In the genomic region with DNA sequence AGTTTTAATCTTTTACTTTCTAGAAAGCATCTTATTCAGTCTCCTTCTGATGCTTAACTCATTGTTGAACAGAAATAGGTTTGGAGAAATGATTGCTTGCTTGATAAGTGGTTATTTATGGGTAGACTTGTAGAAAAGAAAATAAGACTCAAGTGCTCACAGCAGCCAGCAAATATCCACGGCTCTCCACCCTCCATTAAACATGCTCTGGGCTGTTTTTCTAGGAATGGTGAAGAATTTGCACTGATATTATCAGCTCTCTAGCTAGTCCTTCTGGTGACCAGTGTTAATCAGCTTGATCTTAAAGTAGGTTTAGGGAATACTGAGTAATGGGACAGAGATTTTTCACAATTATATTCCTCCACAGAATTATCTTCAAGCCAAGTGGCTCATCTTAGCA, we compare ENCODE assay signal across 16 cellular contexts.
A peak's percentile ranks its signal among the peaks of the same experiment; 100 is the strongest.
DNase-seq lines count a peak whose midpoint lies in the region; ATAC-seq and TF ChIP-seq lines count a peak whose summit lies in the region.
"Had no signal": no experiment of that assay in that cellular context is flagged by ENCODE, and none has a peak within 500 bp of the region (broad histone marks: within the 10 kb centered on the region; RNA-seq: fewer than 3 reads in every experiment).

No MANE protein-coding gene starts in this region.

- H3F3A ChIP-seq in GM23248 (ENCODE audit: insufficient read depth) = no peaks in the 10 kb centered on the region; the same call in 1 of the 2 replicates

- no peaks in the 10 kb centered on the region for H4K20me1 ChIP-seq in GM23248 (ENCODE audit: insufficient read depth)

- no peak overlapping the region for H2AK5ac ChIP-seq in mesendoderm (ENCODE audit: low read length)

- 0 out of 2 replicates have a peak, but pooled peaks cover 10% of the 10 kb centered on the region for H3K4me1 ChIP-seq in GM23248 (ENCODE audit: insufficient read depth)
- peaks cover 31% of the 10 kb centered on the region for H3K4me1 ChIP-seq in RWPE2 (ENCODE audit: insufficient read depth, poor library complexity, severe bottlenecking)
- H3K4me1 ChIP-seq in mesendoderm (ENCODE audit: control insufficient read depth, low read depth, low read length) = peaks cover 2% of the 10 kb centered on the region
- H3K4me1 ChIP-seq: HAP-1 had no signal

- in situ Hi-C loops in GM23248 (cut with MboI) = no loop called here

- 11 to 16% methylated on average over 1 of the region's 1 CpG for WGBS in GM23248 (ENCODE audit: low coverage in 1 of 2, low lambda C conversion rate in 2 of 2, missing lambda C conversion rate in 2 of 2), 2 experiments
- no CpG with 5 or more reads among the region's 1 CpG for WGBS in mesendoderm (ENCODE audit: extremely low coverage, insufficient coverage, low lambda C conversion rate)

- no peak overlapping the region for H2BK15ac ChIP-seq in mesendoderm (replicated peaks; ENCODE audit: low read depth)

- H3K4me3 ChIP-seq in GM23248 = no peak overlapping the region
- H3K4me3 ChIP-seq in RWPE2 (ENCODE audit: severe bottlenecking) = no peak overlapping the region
- H3K4me3 ChIP-seq in mesendoderm (ENCODE audit: low read length) = no peak overlapping the region
- H3K4me3 ChIP-seq: HAP-1, K562, SJCRH30 had no signal

- no peak overlapping the region for H3K18ac ChIP-seq in mesendoderm (ENCODE audit: low read length)

- no peaks in the 10 kb centered on the region for H3K79me1 ChIP-seq in mesendoderm (ENCODE audit: low read length)

- H3K36me3 ChIP-seq in GM23248 (ENCODE audit: low read depth) = no peaks in the 10 kb centered on the region
- no peaks in the 10 kb centered on the region for H3K36me3 ChIP-seq in RWPE2 (ENCODE audit: low read depth)
- H3K36me3 ChIP-seq in mesendoderm (ENCODE audit: control insufficient read depth, insufficient read depth, low read length) = no peaks in the 10 kb centered on the region
- H3K36me3 ChIP-seq: HAP-1, SJCRH30 had no signal

- no peak overlapping the region for H3K9ac ChIP-seq in GM23248
- H3K9ac ChIP-seq in mesendoderm (ENCODE audit: low read length) = no peak overlapping the region

- H2AFZ ChIP-seq in GM23248 = peak overlapping the region; percentile 26; the same call in 1 of the 2 replicates

- no peak overlapping the region for H3K4ac ChIP-seq in mesendoderm (ENCODE audit: low read depth, low read length)

- no peak overlapping the region for H4K5ac ChIP-seq in mesendoderm (ENCODE audit: low read length)

- no peak overlapping the region for H4K8ac ChIP-seq in mesendoderm (ENCODE audit: low read depth, low read length)

- no peak overlapping the region for H3K56ac ChIP-seq in mesendoderm (ENCODE audit: low read length)

- no peaks in the 10 kb centered on the region for H3K9me2 ChIP-seq in GM23248 (ENCODE audit: insufficient read depth)

- no peak for TF ChIP-seq CTCF in RWPE2 (IDR thresholded peaks at IDR 0.05; ENCODE audit: poor library complexity, severe bottlenecking)

- H3K27me3 ChIP-seq in GM23248 (replicated peaks; ENCODE audit: insufficient read depth) (no peaks in the 10 kb centered on the region), RWPE2 (ENCODE audit: insufficient read depth, poor library complexity, severe bottlenecking) (no peaks in the 10 kb centered on the region), mesendoderm (ENCODE audit: insufficient read depth, low read length, poor library complexity) (no peaks in the 10 kb centered on the region)
- H3K27me3 ChIP-seq: SJCRH30 had no signal

- no peak for ATAC-seq in RWPE2 (ENCODE audit: low read depth)
- ATAC-seq in HG02852 (IDR thresholded peaks at IDR 0.05; ENCODE audit: unreplicated experiment) = no peak
- ATAC-seq: K562 had no signal

- H2BK5ac ChIP-seq in mesendoderm (ENCODE audit: low read length) = no peak overlapping the region

- no peak overlapping the region for H2BK120ac ChIP-seq in mesendoderm (ENCODE audit: low read depth, low read length)

- DNase-seq in GM23248 (no peak), RWPE2 (ENCODE audit: low spot score) (no peak), mesendoderm (peak; percentile 54), substantia nigra (lab: John Stamatoyannopoulos, UW) (no peak), OCI-M2 (lab: John Stamatoyannopoulos, UW; ENCODE audit: unreplicated experiment) (no peak), NCI-H146 treated with DMSO at 0.1 percent for 48 hours (lab: John Stamatoyannopoulos, UW; ENCODE audit: unreplicated experiment) (no peak)
- DNase-seq: DMS153, NCI-H1436 treated with DMSO at 0.1 percent for 48 hours, NCI-H345, NCI-H526 treated with DMSO at 0.1 percent for 48 hours, SJCRH30 had no signal

- H3K27ac ChIP-seq in GM23248 (no peak overlapping the region), RWPE2 (ENCODE audit: poor library complexity, severe bottlenecking) (peak overlapping the region; percentile 30), mesendoderm (ENCODE audit: low read depth, low read length) (no peak overlapping the region), substantia nigra (ENCODE audit: low read depth, low read length, poor library complexity, severe bottlenecking) (peak overlapping the region; percentile 20)
- H3K27ac ChIP-seq: C4-2B, RWPE1, SJCRH30 had no signal

- H3K23ac ChIP-seq in mesendoderm (ENCODE audit: low read length) = no peak overlapping the region

- H3K9me3 ChIP-seq in GM23248 (ENCODE audit: low read depth) (no peaks in the 10 kb centered on the region), RWPE2 (ENCODE audit: severe bottlenecking) (no peaks in the 10 kb centered on the region)
- H3K9me3 ChIP-seq: HAP-1, SJCRH30 had no signal

- H3K79me2 ChIP-seq in GM23248 (ENCODE audit: insufficient read depth) = no peaks in the 10 kb centered on the region
- H3K79me2 ChIP-seq in mesendoderm (ENCODE audit: control insufficient read depth, insufficient read depth, low read length) = no peaks in the 10 kb centered on the region

- H3K4me2 ChIP-seq in GM23248 (ENCODE audit: unreplicated experiment) = no peak overlapping the region
- H3K4me2 ChIP-seq in mesendoderm (ENCODE audit: low read length) = no peak overlapping the region

Comparison
In these comparisons a context has a peak if more than half of its experiments do, and no peak if none do; other contexts are left out.
1. H3K27ac ChIP-seq: peak in RWPE2 (single experiment) and substantia nigra (single experiment); none in GM23248 (single experiment) and mesendoderm (single experiment).